16 cellular contexts compared by ENCODE assay signal in genomic region chr6:34312259-34312658, GRCh38.
A peak's percentile ranks its signal among the peaks of the same experiment; 100 is the strongest.
DNase-seq lines count a peak whose midpoint lies in the region; ATAC-seq and TF ChIP-seq lines count a peak whose summit lies in the region.
"Had no signal": no experiment of that assay in that cellular context is flagged by ENCODE, and none has a peak within 500 bp of the region (broad histone marks: within the 10 kb centered on the region; RNA-seq: fewer than 3 reads in every experiment).

No MANE protein-coding gene starts in this region.

- H3K9me3 ChIP-seq in left ventricle myocardium inferior (replicated peaks) (no peaks in the 10 kb centered on the region), psoas muscle (no peaks in the 10 kb centered on the region)
- H3K9me3 ChIP-seq: A549; BLaER1 treated with 17β-estradiol and CSF1 and Interleukin-3, amounts not matched to agents 10 nM and 100 nM; Caco-2 had no signal

- H3K36me3 ChIP-seq in left ventricle myocardium inferior: no peaks in the 10 kb centered on the region
- no peaks in the 10 kb centered on the region for H3K36me3 ChIP-seq in psoas muscle (ENCODE audit: insufficient read depth in 1 of 2, low read depth in 1 of 2)

- no peak for ATAC-seq in Right ventricle myocardium superior (ENCODE audit: poor library complexity)
- ATAC-seq in psoas muscle: no peak
- ATAC-seq in HG02885 (IDR thresholded peaks at IDR 0.05; ENCODE audit: poor library complexity, unreplicated experiment): no peak
- ATAC-seq: A549; CD8-positive, alpha-beta T cell had no signal

- intact Hi-C loops in left ventricle myocardium inferior (cut with micrococcal nuclease): no loop called here
- intact Hi-C loops in Right ventricle myocardium superior (cut with DNase I): no loop called here
- intact Hi-C loops in psoas muscle (cut with DNase I): no loop called here

- H3K27me3 ChIP-seq in left ventricle myocardium inferior (ENCODE audit: low read depth) (no peaks in the 10 kb centered on the region), psoas muscle (ENCODE audit: insufficient read depth in 3 of 3, low read length in 2 of 3) (no peaks in the 10 kb centered on the region)
- H3K27me3 ChIP-seq: BLaER1 treated with 17β-estradiol and CSF1 and Interleukin-3, amounts not matched to agents 10 nM and 100 nM had no signal

- DNase-seq in left ventricle myocardium inferior: no peak
- no peak for DNase-seq in Right ventricle myocardium superior
- DNase-seq in psoas muscle: no peak
- DNase-seq in superior temporal gyrus (ENCODE audit: extremely low spot score): peak; percentile 4
- no peak for DNase-seq in occipital lobe (lab: John Stamatoyannopoulos, UW)
- DNase-seq: AML-193; Caco-2; Calu3; CD4-positive, alpha-beta T cell; CD8-positive, alpha-beta T cell; DMS79 treated with DMSO at 0.1 percent for 48 hours; GF-D8 had no signal

- no peak for TF ChIP-seq CTCF in left ventricle myocardium inferior (IDR thresholded peaks at IDR 0.05; ENCODE audit: borderline replicate concordance)
- no peak for TF ChIP-seq CTCF in psoas muscle (IDR thresholded peaks at IDR 0.05)

- H3K4me3 ChIP-seq in left ventricle myocardium inferior: no peak overlapping the region
- H3K4me3 ChIP-seq in psoas muscle: no peak overlapping the region
- H3K4me3 ChIP-seq: A549; BLaER1 treated with 17β-estradiol and CSF1 and Interleukin-3, amounts not matched to agents 10 nM and 100 nM had no signal

- H3K4me1 ChIP-seq in left ventricle myocardium inferior: peaks cover 68% of the 10 kb centered on the region
- H3K4me1 ChIP-seq in psoas muscle: peaks cover 48% of the 10 kb centered on the region
- H3K4me1 ChIP-seq: A549 had no signal

- H3K27ac ChIP-seq in left ventricle myocardium inferior (replicated peaks) (peak overlapping the region; percentile 52), psoas muscle (peak overlapping the region; percentile 7)
- H3K27ac ChIP-seq: A549, C4-2B had no signal

- 94 to 99% (median 97%) methylated on average over 4 of the region's 4 CpGs for WGBS in psoas muscle, 3 donors
